14 cellular contexts compared by ENCODE assay signal in genomic region chr18:77023115-77023782, GRCh38.
A peak's percentile ranks its signal among the peaks of the same experiment; 100 is the strongest.
DNase-seq lines count a peak whose midpoint lies in the region; FAIRE-seq and TF ChIP-seq lines count a peak whose summit lies in the region.
"Had no signal": no experiment of that assay in that cellular context is flagged by ENCODE, and none has a peak within 500 bp of the region (broad histone marks: within the 10 kb centered on the region; RNA-seq: fewer than 3 reads in every experiment).

No MANE protein-coding gene starts in this region.

- TF ChIP-seq EP300 in stomach (IDR thresholded peaks at IDR 0.05) = no peak

- peaks cover 0 to 28% (median 22%) of the 10 kb centered on the region in 4 donors for H3K36me3 ChIP-seq in stomach

- no peak overlapping the region for H3K27ac ChIP-seq in stomach
- H3K27ac ChIP-seq: HL-60, right lobe of liver, thoracic aorta had no signal

- no peak for TF ChIP-seq CTCF in stomach (IDR thresholded peaks at IDR 0.05)

- 63 to 82% (median 79%) methylated on average over 19 of the region's 19 CpGs for WGBS in stomach, 5 donors

- peak; percentile 25 for DNase-seq in GM19239 (ENCODE audit: insufficient read length, low spot score)
- peak; percentile 31 for DNase-seq in NCI-H526 treated with DMSO at 0.1 percent for 48 hours (lab: John Stamatoyannopoulos, UW)
- DNase-seq in dermis blood vessel endothelial cell = peak; percentile 11
- DNase-seq in skeletal muscle cell (ENCODE audit: low read depth) = peak; percentile 5
- no peak for DNase-seq in activated CD4-positive, alpha-beta T cell treated with anti-CD3 and anti-CD28 coated beads for 1 hour
- no peak for DNase-seq in stomach
- DNase-seq in hypothalamus (lab: John Stamatoyannopoulos, UW) = no peak
- DNase-seq: activated CD4-positive, alpha-beta T cell treated with anti-CD3 and anti-CD28 coated beads, Interleukin-2, amount 50 U/mL, for 1 hour; left cardiac atrium; NCI-H446 treated with DMSO at 0.1 percent for 48 hours; right lobe of liver had no signal

- intact Hi-C loops in stomach (cut with DNase I; ENCODE audit: low total_unique reads) = no loop called here

- H3K9me3 ChIP-seq in stomach = no peaks in the 10 kb centered on the region
- H3K9me3 ChIP-seq: right lobe of liver, thoracic aorta had no signal

- no peak for TF ChIP-seq POLR2A in stomach (IDR thresholded peaks at IDR 0.05)

- H3K4me3 ChIP-seq in skeletal muscle cell (ENCODE audit: low read depth, low read length) = no peak overlapping the region
- no peak overlapping the region for H3K4me3 ChIP-seq in stomach
- H3K4me3 ChIP-seq: right lobe of liver, thoracic aorta had no signal

- no peaks in the 10 kb centered on the region for H3K4me1 ChIP-seq in stomach
- H3K4me1 ChIP-seq: right lobe of liver had no signal

- no peak for FAIRE-seq in GM19239 (lab: Jason Lieb, UNC)
- FAIRE-seq: RCC 7860 had no signal

- no peaks in the 10 kb centered on the region for H3K27me3 ChIP-seq in stomach
- H3K27me3 ChIP-seq: right lobe of liver had no signal

Comparison
In these comparisons a context has a peak if more than half of its experiments do, and no peak if none do; other contexts are left out.
1. DNase-seq: peak in GM19239 (single experiment), NCI-H526 treated with DMSO at 0.1 percent for 48 hours (single experiment), dermis blood vessel endothelial cell (single experiment) and skeletal muscle cell (single experiment); none in activated CD4-positive, alpha-beta T cell treated with anti-CD3 and anti-CD28 coated beads for 1 hour (single experiment), stomach (single experiment) and hypothalamus (0 of 51).